Comparison of ENCODE assay signal across 8 cellular contexts in genomic region chr16:4253394-4254150, GRCh38. TPM values are rescaled to one million over a fixed set of nuclear protein-coding genes. Genes with fewer than 3 reads are reported as not detected.
DNase-seq lines count a peak whose midpoint lies in the region; ATAC-seq, FAIRE-seq and TF ChIP-seq lines count a peak whose summit lies in the region.

No MANE protein-coding gene starts in this region.

- H3K9me3 ChIP-seq in DOHH2 (ENCODE audit: control insufficient read depth, insufficient read depth, low read length), result no peaks in the 10 kb centered on the region
- no peaks in the 10 kb centered on the region for H3K9me3 ChIP-seq in GM23248 (ENCODE audit: low read depth)
- H3K9me3 ChIP-seq in Karpas-422 (ENCODE audit: low read length), result no peaks in the 10 kb centered on the region
- H3K9me3 ChIP-seq in esophagus squamous epithelium, result no peaks in the 10 kb centered on the region

- no peaks in the 10 kb centered on the region for H3F3A ChIP-seq in DOHH2 (ENCODE audit: control insufficient read depth, insufficient read depth)
- no peaks in the 10 kb centered on the region for H3F3A ChIP-seq in GM23248 (ENCODE audit: insufficient read depth)

- TF ChIP-seq CTCF in DOHH2 (IDR thresholded peaks at IDR 0.05; ENCODE audit: low read depth, low read length, poor library complexity, severe bottlenecking), result no peak
- no peak for TF ChIP-seq CTCF in esophagus squamous epithelium (IDR thresholded peaks at IDR 0.05)

- peak in 2 of 4 donors; percentile 64 to 70 for TF ChIP-seq POLR2A in esophagus squamous epithelium (IDR thresholded peaks at IDR 0.05)

- H3K27ac ChIP-seq in DOHH2 (ENCODE audit: low read depth, low read length) (peak overlapping the region; percentile 34), GM23248 (peak overlapping the region; percentile 86), Karpas-422 (ENCODE audit: low read length) (peak overlapping the region; percentile 21; the same call in 1 of the 2 replicates), esophagus squamous epithelium (peak overlapping the region; percentile 91 to 95 (median 94))

- peaks cover 4% of the 10 kb centered on the region for H3K36me3 Mint-ChIP-seq in activated T-helper 1 cell treated with anti-CD3 and anti-CD28 coated beads, Interleukin-12 subunit alpha, Interleukin-12 subunit beta, Interleukin-2, Interleukin-4 antibody, amounts not matched to agents 30 ng/mL and 10 ng/mL and 1 ng/mL, durations not matched to agents 14 hours and 24 hours and 36 hours (ENCODE audit: low read depth)
- no peaks in the 10 kb centered on the region for H3K36me3 Mint-ChIP-seq in naive B cell
- peaks cover 19% of the 10 kb centered on the region for H3K36me3 Mint-ChIP-seq in stimulated activated effector memory CD8-positive, alpha-beta T cell treated with anti-CD3 and anti-CD28 coated beads, Interleukin-12 subunit alpha, Interleukin-12 subunit beta, amount 100 ng/mL, for 72 hours

- H3K9me2 ChIP-seq in DOHH2 (replicated peaks; ENCODE audit: control insufficient read depth, low read length) (no peaks in the 10 kb centered on the region), GM23248 (ENCODE audit: insufficient read depth) (no peaks in the 10 kb centered on the region), Karpas-422 (replicated peaks; ENCODE audit: insufficient read depth, low read length) (no peaks in the 10 kb centered on the region)

- DNase-seq in GM23248 (peak; percentile 100), Karpas-422 (peak; percentile 100), RCC 7860 (ENCODE audit: low spot score) (peak; percentile 98), esophagus squamous epithelium (lab: John Stamatoyannopoulos, UW) (peak; percentile 98), naive B cell (peak; percentile 99)
- DNase-seq in activated T-helper 1 cell treated with anti-CD3 and anti-CD28 coated beads, Interleukin-12 subunit alpha, Interleukin-12 subunit beta, Interleukin-2, Interleukin-4 antibody, amounts not matched to agents 30 ng/mL and 10 ng/mL and 1 ng/mL, durations not matched to agents 14 hours and 24 hours and 36 hours (ENCODE audit: low spot score), result peak; percentile 99
- peak; percentile 96 to 99 for DNase-seq in stimulated activated effector memory CD8-positive, alpha-beta T cell treated with anti-CD3 and anti-CD28 coated beads, Interleukin-12 subunit alpha, Interleukin-12 subunit beta, amount 100 ng/mL, for 72 hours (ENCODE audit: low spot score in 2 of 2)

- peak overlapping the region; percentile 94 for H3K4me3 Mint-ChIP-seq in activated T-helper 1 cell treated with anti-CD3 and anti-CD28 coated beads, Interleukin-12 subunit alpha, Interleukin-12 subunit beta, Interleukin-2, Interleukin-4 antibody, amounts not matched to agents 30 ng/mL and 10 ng/mL and 1 ng/mL, durations not matched to agents 14 hours and 24 hours and 36 hours
- peak overlapping the region; percentile 85 to 97 (median 94) for H3K4me3 Mint-ChIP-seq in naive B cell
- H3K4me3 Mint-ChIP-seq in stimulated activated effector memory CD8-positive, alpha-beta T cell treated with anti-CD3 and anti-CD28 coated beads, Interleukin-12 subunit alpha, Interleukin-12 subunit beta, amount 100 ng/mL, for 72 hours, result peak overlapping the region; percentile 93

- in situ Hi-C loops in GM23248 (cut with MboI), result no loop called here

- peak overlapping the region; percentile 98 for H3K27ac Mint-ChIP-seq in activated T-helper 1 cell treated with anti-CD3 and anti-CD28 coated beads, Interleukin-12 subunit alpha, Interleukin-12 subunit beta, Interleukin-2, Interleukin-4 antibody, amounts not matched to agents 30 ng/mL and 10 ng/mL and 1 ng/mL, durations not matched to agents 14 hours and 24 hours and 36 hours
- H3K27ac Mint-ChIP-seq in naive B cell, result peak overlapping the region; percentile 58 to 97 (median 90)
- peak overlapping the region; percentile 96 for H3K27ac Mint-ChIP-seq in stimulated activated effector memory CD8-positive, alpha-beta T cell treated with anti-CD3 and anti-CD28 coated beads, Interleukin-12 subunit alpha, Interleukin-12 subunit beta, amount 100 ng/mL, for 72 hours

- H3K9me3 Mint-ChIP-seq in activated T-helper 1 cell treated with anti-CD3 and anti-CD28 coated beads, Interleukin-12 subunit alpha, Interleukin-12 subunit beta, Interleukin-2, Interleukin-4 antibody, amounts not matched to agents 30 ng/mL and 10 ng/mL and 1 ng/mL, durations not matched to agents 14 hours and 24 hours and 36 hours, result no peaks in the 10 kb centered on the region
- H3K9me3 Mint-ChIP-seq in naive B cell, result no peaks in the 10 kb centered on the region
- no peaks in the 10 kb centered on the region for H3K9me3 Mint-ChIP-seq in stimulated activated effector memory CD8-positive, alpha-beta T cell treated with anti-CD3 and anti-CD28 coated beads, Interleukin-12 subunit alpha, Interleukin-12 subunit beta, amount 100 ng/mL, for 72 hours

- H3K27me3 ChIP-seq in DOHH2 (ENCODE audit: control insufficient read depth, low read length), result no peaks in the 10 kb centered on the region
- no peaks in the 10 kb centered on the region for H3K27me3 ChIP-seq in GM23248 (replicated peaks; ENCODE audit: insufficient read depth)
- no peaks in the 10 kb centered on the region for H3K27me3 ChIP-seq in Karpas-422 (ENCODE audit: low read length)
- H3K27me3 ChIP-seq in esophagus squamous epithelium, result no peaks in the 10 kb centered on the region

- peak overlapping the region; percentile 89 for H2AFZ ChIP-seq in GM23248
- H2AFZ ChIP-seq in Karpas-422 (ENCODE audit: low read length), result peak overlapping the region; percentile 69; the same call in 1 of the 2 replicates

- H3K4me1 Mint-ChIP-seq in activated T-helper 1 cell treated with anti-CD3 and anti-CD28 coated beads, Interleukin-12 subunit alpha, Interleukin-12 subunit beta, Interleukin-2, Interleukin-4 antibody, amounts not matched to agents 30 ng/mL and 10 ng/mL and 1 ng/mL, durations not matched to agents 14 hours and 24 hours and 36 hours (ENCODE audit: low read depth), result peaks cover 4% of the 10 kb centered on the region
- peaks cover 4 to 13% (median 6%) of the 10 kb centered on the region in 3 donors for H3K4me1 Mint-ChIP-seq in naive B cell
- peaks cover 11% of the 10 kb centered on the region for H3K4me1 Mint-ChIP-seq in stimulated activated effector memory CD8-positive, alpha-beta T cell treated with anti-CD3 and anti-CD28 coated beads, Interleukin-12 subunit alpha, Interleukin-12 subunit beta, amount 100 ng/mL, for 72 hours

- peak; percentile 75 for FAIRE-seq in RCC 7860 (lab: Jason Lieb, UNC)

- peak overlapping the region; percentile 50 for H3K4me2 ChIP-seq in DOHH2 (ENCODE audit: low read length)
- peak overlapping the region; percentile 52 for H3K4me2 ChIP-seq in GM23248 (ENCODE audit: unreplicated experiment)
- peak overlapping the region; percentile 76 for H3K4me2 ChIP-seq in Karpas-422 (ENCODE audit: low read depth, low read length, poor library complexity, severe bottlenecking)

- peaks cover 14% of the 10 kb centered on the region; the same call in 1 of the 2 replicates for H3K36me3 ChIP-seq in DOHH2 (ENCODE audit: control insufficient read depth, low read length)
- no peaks in the 10 kb centered on the region for H3K36me3 ChIP-seq in GM23248 (ENCODE audit: low read depth)
- H3K36me3 ChIP-seq in Karpas-422 (ENCODE audit: insufficient read depth, low read length), result no peaks in the 10 kb centered on the region
- peaks cover 0 to 12% (median 0%) of the 10 kb centered on the region in 3 donors for H3K36me3 ChIP-seq in esophagus squamous epithelium

- intact Hi-C loops in activated T-helper 1 cell treated with anti-CD3 and anti-CD28 coated beads, Interleukin-12 subunit alpha, Interleukin-12 subunit beta, Interleukin-2, Interleukin-4 antibody, amounts not matched to agents 30 ng/mL and 10 ng/mL and 1 ng/mL, durations not matched to agents 14 hours and 24 hours and 36 hours (cut with micrococcal nuclease), result loop anchor here (1.0 to 5.0 kb wide), 10 partner anchors 18 to 536 kb away; partner anchors contain the start of genes ADCY9, CREBBP and TRAP1
- intact Hi-C loops in esophagus squamous epithelium (cut with DNase I), result loop anchor here (5.0 kb wide), 1 partner anchor 71 kb away; no protein-coding TSS in a partner anchor

- H3K4me3 ChIP-seq in DOHH2 (ENCODE audit: low read length) (peak overlapping the region; percentile 72), GM23248 (peak overlapping the region; percentile 79), Karpas-422 (ENCODE audit: low read length) (peak overlapping the region; percentile 65), esophagus squamous epithelium (peak overlapping the region; percentile 53 to 73 (median 65))

- peaks cover 2% of the 10 kb centered on the region for H3K27me3 Mint-ChIP-seq in activated T-helper 1 cell treated with anti-CD3 and anti-CD28 coated beads, Interleukin-12 subunit alpha, Interleukin-12 subunit beta, Interleukin-2, Interleukin-4 antibody, amounts not matched to agents 30 ng/mL and 10 ng/mL and 1 ng/mL, durations not matched to agents 14 hours and 24 hours and 36 hours (ENCODE audit: insufficient read depth)
- H3K27me3 Mint-ChIP-seq in naive B cell, result no peaks in the 10 kb centered on the region

- H3K4me1 ChIP-seq in DOHH2 (ENCODE audit: control insufficient read depth, low read length), result peaks cover 16% of the 10 kb centered on the region
- H3K4me1 ChIP-seq in GM23248 (ENCODE audit: insufficient read depth), result no peaks in the 10 kb centered on the region
- peaks cover 14% of the 10 kb centered on the region for H3K4me1 ChIP-seq in Karpas-422 (ENCODE audit: low read length)
- peaks cover 0 to 14% (median 3%) of the 10 kb centered on the region in 3 donors for H3K4me1 ChIP-seq in esophagus squamous epithelium

- peaks cover 7% of the 10 kb centered on the region for H3K79me2 ChIP-seq in DOHH2 (ENCODE audit: control insufficient read depth, low read length)
- no peaks in the 10 kb centered on the region for H3K79me2 ChIP-seq in GM23248 (ENCODE audit: insufficient read depth)
- H3K79me2 ChIP-seq in Karpas-422 (ENCODE audit: low read length), result no peaks in the 10 kb centered on the region

- H4K20me1 ChIP-seq in DOHH2 (ENCODE audit: control insufficient read depth, insufficient read depth, low read depth, low read length), result no peaks in the 10 kb centered on the region
- H4K20me1 ChIP-seq in GM23248 (ENCODE audit: insufficient read depth), result no peaks in the 10 kb centered on the region
- no peaks in the 10 kb centered on the region for H4K20me1 ChIP-seq in Karpas-422 (ENCODE audit: insufficient read depth, low read depth, low read length)

- WGBS in GM23248 (ENCODE audit: low coverage in 1 of 2, low lambda C conversion rate in 2 of 2, missing lambda C conversion rate in 2 of 2), 2 experiments, result 1% methylated on average over 55 to 63 of the region's 80 CpGs
- 2 to 3% methylated on average over 11 to 15 of the region's 80 CpGs for WGBS in esophagus squamous epithelium, 2 donors

- H3K9ac ChIP-seq in GM23248 (peak overlapping the region; percentile 84), Karpas-422 (ENCODE audit: low read length) (peak overlapping the region; percentile 69)

- peak; percentile 94 to 96 for ATAC-seq in naive B cell (ENCODE audit: low read depth in 2 of 2)
- peak; percentile 97 for ATAC-seq in stimulated activated effector memory CD8-positive, alpha-beta T cell treated with anti-CD3 and anti-CD28 coated beads, Interleukin-12 subunit alpha, Interleukin-12 subunit beta, amount 100 ng/mL, for 72 hours

RNA-seq across cellular contexts. Expression of gene SRL, which starts 11.7 kb away (rescaled TPM):
- total RNA-seq in GM23248 (2014; rRNA removed; shearing (Covaris generic)), result not detected in 2 replicates
- polyA plus RNA-seq in GM23248 (2016; fragmentation: Nextera tagmentation; extraction: Ambion mirVana) (not detected in 2 replicates), naive B cell (ENCODE audit: low read depth in 6 of 6) (not detected)
- total RNA-seq in Karpas-422 (2014; rRNA removed; shearing (Covaris generic); ENCODE audit: low replicate concordance), result 0.11 TPM in 1 of 2 replicates, not detected in the other
- not detected in 2 replicates for total RNA-seq in activated T-helper 1 cell treated with anti-CD3 and anti-CD28 coated beads, Interleukin-12 subunit alpha, Interleukin-12 subunit beta, Interleukin-2, Interleukin-4 antibody, amounts not matched to agents 30 ng/mL and 10 ng/mL and 1 ng/mL, durations not matched to agents 14 hours and 24 hours and 36 hours
- 1 to 10 TPM in 1 of 4 donors, under 1 TPM in 2, not detected in 1; 0.04 to 1.8 (median 0.38) TPM for total RNA-seq in esophagus squamous epithelium

RNA-seq across cellular contexts. Expression of gene TFAP4, which starts 19.3 kb away (rescaled TPM):
- total RNA-seq in GM23248 (2014; rRNA removed; shearing (Covaris generic)), result 3.4 and 5.4 TPM in 2 replicates
- polyA plus RNA-seq in GM23248 (2016; fragmentation: Nextera tagmentation; extraction: Ambion mirVana) (0.91 and 1.5 TPM in 2 replicates), naive B cell (ENCODE audit: low read depth in 6 of 6) (1 to 10 TPM in 1 of 6 donors, under 1 TPM in 5; 0.77 to 1.5 (median 0.87) TPM)
- total RNA-seq in Karpas-422 (2014; rRNA removed; shearing (Covaris generic); ENCODE audit: low replicate concordance), result 32.4 and 38.9 TPM in 2 replicates
- total RNA-seq in activated T-helper 1 cell treated with anti-CD3 and anti-CD28 coated beads, Interleukin-12 subunit alpha, Interleukin-12 subunit beta, Interleukin-2, Interleukin-4 antibody, amounts not matched to agents 30 ng/mL and 10 ng/mL and 1 ng/mL, durations not matched to agents 14 hours and 24 hours and 36 hours, result 48.3 and 49.2 TPM in 2 replicates
- 1 to 10 TPM; 5.8 to 9.8 (median 9.3) TPM for total RNA-seq in esophagus squamous epithelium

Comparison
In these comparisons a context has a peak if more than half of its experiments do, and no peak if none do; other contexts are left out.
1. Peak in every context shown above with its lines: DNase-seq, ATAC-seq, H3K4me3 ChIP-seq and H3K27ac ChIP-seq.
2. H3K27ac ChIP-seq: peak in every context shown above with its lines; median percentile 94 in esophagus squamous epithelium; 86 in GM23248; 34 in DOHH2; 21 in Karpas-422.